1 cellular context compared by ENCODE assay signal in the genomic region with DNA sequence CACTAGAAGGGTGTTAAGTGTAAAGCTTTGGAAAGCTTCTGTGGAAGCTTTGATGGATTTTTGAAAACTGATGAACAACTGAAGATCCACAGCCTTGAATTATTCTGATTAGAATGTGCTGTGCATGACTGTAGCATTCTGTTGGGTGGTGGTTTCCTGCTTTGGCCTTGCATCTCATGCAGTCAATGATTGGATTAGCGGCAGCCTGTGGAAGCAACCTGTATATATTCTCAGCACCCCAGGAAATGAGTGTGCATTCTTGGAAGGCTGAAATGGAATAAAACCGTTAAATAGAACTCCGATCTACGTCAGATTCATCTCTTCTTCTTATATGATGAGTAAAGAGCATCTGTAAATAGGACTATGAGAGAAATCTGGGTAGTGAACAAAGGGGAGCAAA.
TF ChIP-seq lines count a peak whose summit lies in the region.

No MANE protein-coding gene starts in this region.

TF ChIP-seq in HepG2, 621 proteins besides CTCF, POLR2A, EP300 and RAD21 (continued from another document):
- TF ChIP-seq, protein P1, sequence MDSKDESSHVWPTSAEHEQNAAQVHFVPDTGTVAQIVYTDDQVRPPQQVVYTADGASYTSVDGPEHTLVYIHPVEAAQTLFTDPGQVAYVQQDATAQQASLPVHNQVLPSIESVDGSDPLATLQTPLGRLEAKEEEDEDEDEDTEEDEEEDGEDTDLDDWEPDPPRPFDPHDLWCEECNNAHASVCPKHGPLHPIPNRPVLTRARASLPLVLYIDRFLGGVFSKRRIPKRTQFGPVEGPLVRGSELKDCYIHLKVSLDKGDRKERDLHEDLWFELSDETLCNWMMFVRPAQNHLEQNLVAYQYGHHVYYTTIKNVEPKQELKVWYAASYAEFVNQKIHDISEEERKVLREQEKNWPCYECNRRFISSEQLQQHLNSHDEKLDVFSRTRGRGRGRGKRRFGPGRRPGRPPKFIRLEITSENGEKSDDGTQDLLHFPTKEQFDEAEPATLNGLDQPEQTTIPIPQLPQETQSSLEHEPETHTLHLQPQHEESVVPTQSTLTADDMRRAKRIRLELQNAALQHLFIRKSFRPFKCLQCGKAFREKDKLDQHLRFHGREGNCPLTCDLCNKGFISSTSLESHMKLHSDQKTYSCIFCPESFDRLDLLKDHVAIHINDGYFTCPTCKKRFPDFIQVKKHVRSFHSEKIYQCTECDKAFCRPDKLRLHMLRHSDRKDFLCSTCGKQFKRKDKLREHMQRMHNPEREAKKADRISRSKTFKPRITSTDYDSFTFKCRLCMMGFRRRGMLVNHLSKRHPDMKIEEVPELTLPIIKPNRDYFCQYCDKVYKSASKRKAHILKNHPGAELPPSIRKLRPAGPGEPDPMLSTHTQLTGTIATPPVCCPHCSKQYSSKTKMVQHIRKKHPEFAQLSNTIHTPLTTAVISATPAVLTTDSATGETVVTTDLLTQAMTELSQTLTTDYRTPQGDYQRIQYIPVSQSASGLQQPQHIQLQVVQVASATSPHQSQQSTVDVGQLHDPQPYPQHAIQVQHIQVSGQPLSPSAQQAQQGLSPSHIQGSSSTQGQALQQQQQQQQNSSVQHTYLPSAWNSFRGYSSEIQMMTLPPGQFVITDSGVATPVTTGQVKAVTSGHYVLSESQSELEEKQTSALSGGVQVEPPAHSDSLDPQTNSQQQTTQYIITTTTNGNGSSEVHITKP (CRISPR knock-in tag; IDR thresholded peaks at IDR 0.05; ENCODE audit: low read depth): no peak
- TF ChIP-seq SP4 (CRISPR knock-in tag; IDR thresholded peaks at IDR 0.05) (no peak), CENPX (CRISPR knock-in tag; IDR thresholded peaks at IDR 0.05) (no peak)
